Comparison of ENCODE assay signal across 26 cellular contexts in the genomic region with DNA sequence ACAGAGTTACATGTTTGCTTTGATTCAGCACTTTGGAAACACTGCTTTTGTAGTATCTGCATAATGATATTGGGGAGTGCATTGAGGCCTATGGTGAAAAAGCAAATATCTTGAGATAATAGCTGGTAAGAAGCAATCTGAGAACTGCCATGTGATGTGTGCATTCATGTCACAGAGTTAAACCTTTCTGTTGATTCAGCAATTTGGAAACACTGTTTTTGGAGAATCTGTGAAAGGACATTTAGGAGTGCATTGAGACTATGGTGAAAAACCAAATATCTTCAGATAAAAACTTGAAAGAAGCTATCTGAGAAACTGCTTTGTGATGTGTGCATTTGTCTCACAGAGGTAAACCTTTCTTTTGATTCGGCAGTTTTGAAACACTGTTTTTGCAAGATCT.
DNase-seq lines count a peak whose midpoint lies in the region; ATAC-seq, FAIRE-seq and TF ChIP-seq lines count a peak whose summit lies in the region.
"Had no signal": no experiment of that assay in that cellular context is flagged by ENCODE, and none has a peak within 500 bp of the region (broad histone marks: within the 10 kb centered on the region; RNA-seq: fewer than 3 reads in every experiment).

No MANE protein-coding gene starts in this region.

- no peak overlapping the region for H3K4me2 ChIP-seq in A549
- no peak overlapping the region for H3K4me2 ChIP-seq in IMR-90 (ENCODE audit: low read depth, low read length)
- H3K4me2 ChIP-seq: BLaER1 treated with 17β-estradiol and CSF1 and Interleukin-3, amounts not matched to agents 10 nM and 100 nM had no signal

- H3K27ac Mint-ChIP-seq in endodermal cell: no peak overlapping the region
- H3K27ac Mint-ChIP-seq: B cell; CD4-positive, alpha-beta memory T cell; CD4-positive, CD25-positive, alpha-beta regulatory T cell; CD8-positive, alpha-beta memory T cell had no signal

- no peaks in the 10 kb centered on the region for H4K20me1 ChIP-seq in IMR-90 (ENCODE audit: insufficient read depth, low read length)
- H4K20me1 ChIP-seq: BLaER1 treated with 17β-estradiol and CSF1 and Interleukin-3, amounts not matched to agents 10 nM and 100 nM had no signal

- no peaks in the 10 kb centered on the region for H3K9me1 ChIP-seq in IMR-90 (ENCODE audit: insufficient read depth, low read length)

- dilution Hi-C loops in IMR-90 (cut with HindIII; ENCODE audit: low sequenced_read_pairs, unreplicated experiment): no loop called here

- intact Hi-C loops in IMR-90 (cut with micrococcal nuclease): no loop called here

- 41% methylated on average over 1 of the region's 1 CpG for WGBS in A549 (ENCODE audit: missing lambda C conversion rate)
- WGBS in IMR-90 (ENCODE audit: extremely low coverage in 2 of 2, insufficient read length in 1 of 2), 2 experiments: no CpG with 5 or more reads among the region's 1 CpG
- 69 to 81% methylated on average over 1 of the region's 1 CpG for WGBS in endodermal cell (ENCODE audit: insufficient coverage in 1 of 2, insufficient read length in 1 of 2), 2 experiments

- no peaks in the 10 kb centered on the region for H3K79me1 ChIP-seq in IMR-90 (ENCODE audit: low read depth in 1 of 2, low read length in 2 of 2)

- H3K9me3 Mint-ChIP-seq in endodermal cell: peaks cover 99% of the 10 kb centered on the region

- no TSS peak for BruUV-seq in IMR-90 (replicated peaks; lab: Mats Ljungman, UMichigan)

- H3K4me1 ChIP-seq in A549 (no peaks in the 10 kb centered on the region), IMR-90 (ENCODE audit: control insufficient read depth, insufficient read depth, low read length) (no peaks in the 10 kb centered on the region), endodermal cell (ENCODE audit: control insufficient read depth, insufficient read depth, low read length) (no peaks in the 10 kb centered on the region)
- H3K4me1 ChIP-seq: BLaER1 treated with 17β-estradiol and CSF1 and Interleukin-3, amounts not matched to agents 10 nM and 100 nM had no signal

- no peak overlapping the region for H3K4ac ChIP-seq in IMR-90 (ENCODE audit: low read depth, low read length)

- no peak overlapping the region for H3K18ac ChIP-seq in IMR-90 (ENCODE audit: low read depth, low read length)

- no peak overlapping the region for H3K4me3 Mint-ChIP-seq in endodermal cell
- H3K4me3 Mint-ChIP-seq: B cell; CD4-positive, alpha-beta memory T cell; CD4-positive, CD25-positive, alpha-beta regulatory T cell; CD8-positive, alpha-beta memory T cell had no signal

- no peak overlapping the region for H2BK120ac ChIP-seq in IMR-90 (ENCODE audit: low read depth, low read length)

- ATAC-seq in A549 (no peak), IMR-90 (ENCODE audit: low read depth) (no peak)
- ATAC-seq: GM12878 had no signal

- no peaks in the 10 kb centered on the region for H3K4me1 Mint-ChIP-seq in endodermal cell
- H3K4me1 Mint-ChIP-seq: B cell; CD4-positive, alpha-beta memory T cell; CD4-positive, CD25-positive, alpha-beta regulatory T cell; CD8-positive, alpha-beta memory T cell had no signal

- no peak overlapping the region for H2AK5ac ChIP-seq in IMR-90 (ENCODE audit: low read depth, low read length)

- H3K36me3 ChIP-seq in IMR-90 (ENCODE audit: control insufficient read depth, insufficient read depth, low read length) (no peaks in the 10 kb centered on the region), endodermal cell (ENCODE audit: control insufficient read depth, insufficient read depth, low read length) (no peaks in the 10 kb centered on the region)
- H3K36me3 ChIP-seq: BLaER1 treated with 17β-estradiol and CSF1 and Interleukin-3, amounts not matched to agents 10 nM and 100 nM had no signal

- no peak overlapping the region for H2AFZ ChIP-seq in IMR-90 (replicated peaks; ENCODE audit: low read length, poor library complexity)

- H4K5ac ChIP-seq in IMR-90 (ENCODE audit: low read depth, low read length): no peak overlapping the region

- H3K9me3 ChIP-seq in A549 (peaks cover 24% of the 10 kb centered on the region), IMR-90 (ENCODE audit: control insufficient read depth, insufficient read depth, low read length) (no peaks in the 10 kb centered on the region; the same call in 1 of the 2 replicates), endodermal cell (ENCODE audit: control insufficient read depth, low read length) (peaks cover 100% of the 10 kb centered on the region)

- H3K14ac ChIP-seq in IMR-90 (replicated peaks; ENCODE audit: low read depth, low read length): no peak overlapping the region

- no peak for TF ChIP-seq RAD21 in A549 (conservative IDR thresholded peaks at IDR 0.05 in 1 of 2, IDR thresholded peaks at IDR 0.05 in 1 of 2)
- no peak for TF ChIP-seq RAD21 in IMR-90 (IDR thresholded peaks at IDR 0.05; ENCODE audit: low read length)

- DNase-seq in A549 (ENCODE audit: low read depth in 1 of 2, low spot score in 1 of 2) (no peak), IMR-90 (no peak), endodermal cell (no peak), LoVo (ENCODE audit: low spot score) (no peak), SW 1271 (lab: John Stamatoyannopoulos, UW) (no peak), NK-92 (lab: John Stamatoyannopoulos, UW; ENCODE audit: unreplicated experiment) (no peak)
- DNase-seq: 8988T; AML-193; CD4-positive, alpha-beta memory T cell; CD4-positive, CD25-positive, alpha-beta regulatory T cell; CD8-positive, alpha-beta memory T cell; COR-L47; DMS 273 treated with DMSO at 0.1 percent for 48 hours; DMS153; DMS53; DMS79; DND-41; EL; GDM1 had no signal

- no peaks in the 10 kb centered on the region for H3K36me3 Mint-ChIP-seq in endodermal cell (ENCODE audit: low read depth)
- H3K36me3 Mint-ChIP-seq: CD4-positive, alpha-beta memory T cell; CD4-positive, CD25-positive, alpha-beta regulatory T cell; CD8-positive, alpha-beta memory T cell had no signal

- no peak overlapping the region for H2BK5ac ChIP-seq in IMR-90 (ENCODE audit: low read depth, low read length, poor library complexity, severe bottlenecking)

- no peak overlapping the region for H2AK9ac ChIP-seq in IMR-90 (replicated peaks; ENCODE audit: low read depth, low read length, poor library complexity)

- no peak overlapping the region for H2BK15ac ChIP-seq in IMR-90 (ENCODE audit: low read depth, low read length)

- no peak overlapping the region for H3K27ac ChIP-seq in A549
- H3K27ac ChIP-seq in IMR-90 (ENCODE audit: insufficient read depth, low read length): no peak overlapping the region
- H3K27ac ChIP-seq in endodermal cell (ENCODE audit: low read depth, low read length): no peak overlapping the region
- H3K27ac ChIP-seq: BLaER1 treated with 17β-estradiol and CSF1 and Interleukin-3, amounts not matched to agents 10 nM and 100 nM; C4-2B had no signal

- POLR2A ChIA-PET in A549 (lab: Yijun Ruan, JAX): no interaction called here
- POLR2A ChIA-PET in IMR-90 (lab: Charles Lee; ENCODE audit: unreplicated experiment): no interaction called here

- H3K9ac ChIP-seq in IMR-90 (ENCODE audit: low read depth, low read length): no peak overlapping the region
- H3K9ac ChIP-seq in endodermal cell (ENCODE audit: extremely low read depth, low read length, poor library complexity, severe bottlenecking): no peak overlapping the region
- H3K9ac ChIP-seq: BLaER1 treated with 17β-estradiol and CSF1 and Interleukin-3, amounts not matched to agents 10 nM and 100 nM had no signal

- no peak for TF ChIP-seq POLR2A in A549 (IDR thresholded peaks at IDR 0.05; ENCODE audit: low read length)
- no peak for TF ChIP-seq POLR2A in IMR-90 (IDR thresholded peaks at IDR 0.05; ENCODE audit: low read depth, low read length)

- in situ Hi-C loops in IMR-90 (cut with MboI; ENCODE audit: low sequenced_read_pairs): no loop called here

- no peak overlapping the region for H4K91ac ChIP-seq in IMR-90 (ENCODE audit: insufficient read depth, low read depth, low read length)

- CTCF ChIA-PET in A549 (lab: Yijun Ruan, JAX): no interaction called here
- CTCF ChIA-PET in IMR-90 (lab: Yijun Ruan, JAX): no interaction called here

- no peak overlapping the region for H3K56ac ChIP-seq in IMR-90 (ENCODE audit: extremely low read depth, insufficient read depth, low read length)

- H3K23ac ChIP-seq in IMR-90 (ENCODE audit: low read depth, low read length): no peak overlapping the region

- H3K4me3 ChIP-seq in A549: no peak overlapping the region
- no peak overlapping the region for H3K4me3 ChIP-seq in IMR-90 (ENCODE audit: insufficient read depth, low read depth, low read length)
- peak overlapping the region; percentile 26 for H3K4me3 ChIP-seq in endodermal cell (ENCODE audit: low read length)
- H3K4me3 ChIP-seq: BLaER1 treated with 17β-estradiol and CSF1 and Interleukin-3, amounts not matched to agents 10 nM and 100 nM; GM12878 had no signal

- no peaks in the 10 kb centered on the region for H3K27me3 ChIP-seq in IMR-90 (ENCODE audit: control insufficient read depth, insufficient read depth, low read length)
- no peaks in the 10 kb centered on the region for H3K27me3 ChIP-seq in endodermal cell (ENCODE audit: control insufficient read depth, insufficient read depth, low read length, poor library complexity, severe bottlenecking)
- H3K27me3 ChIP-seq: BLaER1 treated with 17β-estradiol and CSF1 and Interleukin-3, amounts not matched to agents 10 nM and 100 nM had no signal

- no peak for FAIRE-seq in A549 (lab: Jason Lieb, UNC)
- FAIRE-seq: A204.1, GM12878, GM12892, GM18507 had no signal

- no peak for TF ChIP-seq EP300 in A549 (IDR thresholded peaks at IDR 0.05)

- no peak for TF ChIP-seq CTCF in A549 (IDR thresholded peaks at IDR 0.05)
- no peak for TF ChIP-seq CTCF in IMR-90 (conservative IDR thresholded peaks at IDR 0.05; ENCODE audit: low read depth, low read length)
- TF ChIP-seq CTCF in endodermal cell (conservative IDR thresholded peaks at IDR 0.05): no peak

- no peaks in the 10 kb centered on the region for H3K27me3 Mint-ChIP-seq in endodermal cell (ENCODE audit: insufficient read depth)
- H3K27me3 Mint-ChIP-seq: B cell; CD4-positive, alpha-beta memory T cell; CD4-positive, CD25-positive, alpha-beta regulatory T cell; CD8-positive, alpha-beta memory T cell had no signal

- no peak overlapping the region for H2BK20ac ChIP-seq in IMR-90 (ENCODE audit: low read depth, low read length)

- no peak overlapping the region for H4K8ac ChIP-seq in IMR-90 (ENCODE audit: low read depth in 2 of 2, low read length in 2 of 2)

TF ChIP-seq in A549, 52 proteins besides CTCF, POLR2A, EP300 and RAD21:
- no peak for TF ChIP-seq HOXA7 (CRISPR knock-in tag; IDR thresholded peaks at IDR 0.05)
- TF ChIP-seq MAFK (IDR thresholded peaks at IDR 0.05; ENCODE audit: partially characterized antibody): peak; percentile 75
TF ChIP-seq in A549: peak in this region for 1.

TF ChIP-seq in IMR-90, 13 proteins besides CTCF, POLR2A, EP300 and RAD21:
- TF ChIP-seq BHLHE40 (IDR thresholded peaks at IDR 0.05; ENCODE audit: low read depth, low read length): no peak
- TF ChIP-seq CEBPB (IDR thresholded peaks at IDR 0.05; ENCODE audit: low read depth, low read length): no peak
- no peak for TF ChIP-seq FOS (IDR thresholded peaks at IDR 0.05; ENCODE audit: low read depth, low read length)
- peak; percentile 61 for TF ChIP-seq MAFK (IDR thresholded peaks at IDR 0.05; ENCODE audit: low read depth, low read length)
